Comparison of ENCODE assay signal across 1 cellular context in the genomic region with DNA sequence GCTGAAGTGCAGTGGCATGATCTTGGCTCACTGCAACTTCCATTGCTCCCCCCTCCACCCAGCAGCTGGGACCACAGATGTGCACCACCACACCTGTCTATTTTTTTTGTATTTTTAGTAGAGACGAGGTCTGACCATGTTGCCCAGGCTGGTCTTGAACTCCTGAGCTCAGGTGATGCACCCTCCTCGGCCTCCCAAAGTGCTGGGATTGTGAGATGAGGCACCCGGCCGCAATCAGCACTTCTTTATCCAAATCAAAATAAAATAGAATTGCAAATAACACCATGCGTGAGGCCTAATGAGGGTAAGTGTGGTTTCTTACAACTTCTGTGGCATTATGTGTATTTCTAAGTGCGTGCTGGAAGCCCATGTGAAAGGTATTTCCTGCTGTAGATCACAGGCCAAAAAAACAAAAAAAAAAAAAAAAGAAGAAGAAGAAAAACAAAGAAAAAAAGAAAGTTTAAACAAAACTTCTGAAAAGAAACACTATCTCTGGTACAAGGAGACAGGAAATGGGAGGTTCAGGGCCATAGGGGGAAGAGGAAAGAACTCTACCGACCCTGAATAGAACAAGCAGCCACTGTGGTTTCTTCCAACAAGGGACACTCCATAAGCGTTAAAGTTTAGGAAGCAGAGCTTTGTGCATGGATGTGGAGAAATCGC.
TF ChIP-seq lines count a peak whose summit lies in the region.

No MANE protein-coding gene starts in this region.

TF ChIP-seq in HepG2, 621 proteins besides CTCF, POLR2A, EP300 and RAD21 (continued from another document):
- TF ChIP-seq, protein P1, sequence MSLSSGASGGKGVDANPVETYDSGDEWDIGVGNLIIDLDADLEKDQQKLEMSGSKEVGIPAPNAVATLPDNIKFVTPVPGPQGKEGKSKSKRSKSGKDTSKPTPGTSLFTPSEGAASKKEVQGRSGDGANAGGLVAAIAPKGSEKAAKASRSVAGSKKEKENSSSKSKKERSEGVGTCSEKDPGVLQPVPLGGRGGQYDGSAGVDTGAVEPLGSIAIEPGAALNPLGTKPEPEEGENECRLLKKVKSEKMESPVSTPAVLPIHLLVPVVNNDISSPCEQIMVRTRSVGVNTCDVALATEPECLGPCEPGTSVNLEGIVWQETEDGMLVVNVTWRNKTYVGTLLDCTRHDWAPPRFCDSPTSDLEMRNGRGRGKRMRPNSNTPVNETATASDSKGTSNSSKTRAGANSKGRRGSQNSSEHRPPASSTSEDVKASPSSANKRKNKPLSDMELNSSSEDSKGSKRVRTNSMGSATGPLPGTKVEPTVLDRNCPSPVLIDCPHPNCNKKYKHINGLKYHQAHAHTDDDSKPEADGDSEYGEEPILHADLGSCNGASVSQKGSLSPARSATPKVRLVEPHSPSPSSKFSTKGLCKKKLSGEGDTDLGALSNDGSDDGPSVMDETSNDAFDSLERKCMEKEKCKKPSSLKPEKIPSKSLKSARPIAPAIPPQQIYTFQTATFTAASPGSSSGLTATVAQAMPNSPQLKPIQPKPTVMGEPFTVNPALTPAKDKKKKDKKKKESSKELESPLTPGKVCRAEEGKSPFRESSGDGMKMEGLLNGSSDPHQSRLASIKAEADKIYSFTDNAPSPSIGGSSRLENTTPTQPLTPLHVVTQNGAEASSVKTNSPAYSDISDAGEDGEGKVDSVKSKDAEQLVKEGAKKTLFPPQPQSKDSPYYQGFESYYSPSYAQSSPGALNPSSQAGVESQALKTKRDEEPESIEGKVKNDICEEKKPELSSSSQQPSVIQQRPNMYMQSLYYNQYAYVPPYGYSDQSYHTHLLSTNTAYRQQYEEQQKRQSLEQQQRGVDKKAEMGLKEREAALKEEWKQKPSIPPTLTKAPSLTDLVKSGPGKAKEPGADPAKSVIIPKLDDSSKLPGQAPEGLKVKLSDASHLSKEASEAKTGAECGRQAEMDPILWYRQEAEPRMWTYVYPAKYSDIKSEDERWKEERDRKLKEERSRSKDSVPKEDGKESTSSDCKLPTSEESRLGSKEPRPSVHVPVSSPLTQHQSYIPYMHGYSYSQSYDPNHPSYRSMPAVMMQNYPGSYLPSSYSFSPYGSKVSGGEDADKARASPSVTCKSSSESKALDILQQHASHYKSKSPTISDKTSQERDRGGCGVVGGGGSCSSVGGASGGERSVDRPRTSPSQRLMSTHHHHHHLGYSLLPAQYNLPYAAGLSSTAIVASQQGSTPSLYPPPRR (CRISPR knock-in tag; IDR thresholded peaks at IDR 0.05; ENCODE audit: borderline replicate concordance) = 0 out of 2 replicates have a peak, but pooled peaks have one; percentile 3
- no peak for TF ChIP-seq SOX13 (IDR thresholded peaks at IDR 0.05)
- TF ChIP-seq SOX13 (CRISPR knock-in tag; conservative IDR thresholded peaks at IDR 0.05 in 1 of 2, IDR thresholded peaks at IDR 0.05 in 1 of 2) = peak in 1 of 2 experiments; percentile 66; a peak in 1 of 4 replicates
- no peak for TF ChIP-seq PCBP2 (optimal IDR thresholded peaks at IDR 0.05; ENCODE audit: low read depth, low read length, poor library complexity, severe bottlenecking)
- TF ChIP-seq SOX5 (CRISPR knock-in tag; IDR thresholded peaks at IDR 0.05; ENCODE audit: borderline replicate concordance) = peak; percentile 64; the same call in 1 of the 2 replicates
- peak; percentile 59; the same call in 1 of the 2 replicates for TF ChIP-seq GATA4 (IDR thresholded peaks at IDR 0.05; ENCODE audit: borderline replicate concordance, low read depth)
- TF ChIP-seq SAP130 (CRISPR knock-in tag; IDR thresholded peaks at IDR 0.05; ENCODE audit: low read depth) = peak; percentile 68; the same call in 1 of the 2 replicates
- TF ChIP-seq, protein P2, sequence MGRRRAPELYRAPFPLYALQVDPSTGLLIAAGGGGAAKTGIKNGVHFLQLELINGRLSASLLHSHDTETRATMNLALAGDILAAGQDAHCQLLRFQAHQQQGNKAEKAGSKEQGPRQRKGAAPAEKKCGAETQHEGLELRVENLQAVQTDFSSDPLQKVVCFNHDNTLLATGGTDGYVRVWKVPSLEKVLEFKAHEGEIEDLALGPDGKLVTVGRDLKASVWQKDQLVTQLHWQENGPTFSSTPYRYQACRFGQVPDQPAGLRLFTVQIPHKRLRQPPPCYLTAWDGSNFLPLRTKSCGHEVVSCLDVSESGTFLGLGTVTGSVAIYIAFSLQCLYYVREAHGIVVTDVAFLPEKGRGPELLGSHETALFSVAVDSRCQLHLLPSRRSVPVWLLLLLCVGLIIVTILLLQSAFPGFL (CRISPR knock-in tag; IDR thresholded peaks at IDR 0.05) = no peak
- peak; percentile 63 for TF ChIP-seq PPARG (CRISPR knock-in tag; conservative IDR thresholded peaks at IDR 0.05)
- TF ChIP-seq SP5 (CRISPR knock-in tag; IDR thresholded peaks at IDR 0.05; ENCODE audit: borderline replicate concordance, low read depth) = peak; percentile 85; the same call in 1 of the 2 replicates
- 0 out of 2 replicates have a peak, but pooled peaks have one; percentile 10 for TF ChIP-seq KLF11 (CRISPR knock-in tag; IDR thresholded peaks at IDR 0.05)
- no peak for TF ChIP-seq ZNF350 (CRISPR knock-in tag; IDR thresholded peaks at IDR 0.05; ENCODE audit: borderline replicate concordance, low read depth)
- peak; percentile 70 for TF ChIP-seq NCOA2 (CRISPR knock-in tag; IDR thresholded peaks at IDR 0.05)
- TF ChIP-seq, protein P3, sequence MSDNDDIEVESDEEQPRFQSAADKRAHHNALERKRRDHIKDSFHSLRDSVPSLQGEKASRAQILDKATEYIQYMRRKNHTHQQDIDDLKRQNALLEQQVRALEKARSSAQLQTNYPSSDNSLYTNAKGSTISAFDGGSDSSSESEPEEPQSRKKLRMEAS (IDR thresholded peaks at IDR 0.05) = 0 out of 2 replicates have a peak, but pooled peaks have one; percentile 14
- TF ChIP-seq TBX2 (CRISPR knock-in tag; IDR thresholded peaks at IDR 0.05; ENCODE audit: borderline replicate concordance) = peak; percentile 25; the same call in 1 of the 2 replicates
- TF ChIP-seq FOXP1 (IDR thresholded peaks at IDR 0.05) = no peak
- TF ChIP-seq FOXP1 (CRISPR knock-in tag; IDR thresholded peaks at IDR 0.05) = peak; percentile 46; the same call in 1 of the 2 replicates
- no peak for TF ChIP-seq ZNF101 (CRISPR knock-in tag; IDR thresholded peaks at IDR 0.05; ENCODE audit: borderline replicate concordance, low read depth)
- TF ChIP-seq RARA (CRISPR knock-in tag; IDR thresholded peaks at IDR 0.05) = peak; percentile 21; the same call in 1 of the 2 replicates
- TF ChIP-seq SIX1 (CRISPR knock-in tag; IDR thresholded peaks at IDR 0.05; ENCODE audit: borderline replicate concordance) = peak; percentile 24; the same call in 1 of the 2 replicates
- TF ChIP-seq ZNF710 (CRISPR knock-in tag; IDR thresholded peaks at IDR 0.05; ENCODE audit: borderline replicate concordance) = peak; percentile 96
- TF ChIP-seq IKZF5 (CRISPR knock-in tag; IDR thresholded peaks at IDR 0.05) = 0 out of 2 replicates have a peak, but pooled peaks have one; percentile 17
- no peak for TF ChIP-seq ZSCAN29 (CRISPR knock-in tag; conservative IDR thresholded peaks at IDR 0.05)
- peak; percentile 31; the same call in 1 of the 2 replicates for TF ChIP-seq ELF3 (CRISPR knock-in tag; IDR thresholded peaks at IDR 0.05)
- no peak for TF ChIP-seq SOX6 (IDR thresholded peaks at IDR 0.05)
- TF ChIP-seq SOX6 (CRISPR knock-in tag; IDR thresholded peaks at IDR 0.05) = peak; percentile 49; the same call in 1 of the 2 replicates
- TF ChIP-seq GATAD2A (CRISPR knock-in tag; IDR thresholded peaks at IDR 0.05) = 0 out of 2 replicates have a peak, but pooled peaks have one; percentile 13
